Comparison of ENCODE assay signal across 13 cellular contexts in genomic region chr1:243475966-243476365, GRCh38.
DNase-seq lines count a peak whose midpoint lies in the region; ATAC-seq and TF ChIP-seq lines count a peak whose summit lies in the region.
"Had no signal": no experiment of that assay in that cellular context is flagged by ENCODE, and none has a peak within 500 bp of the region (broad histone marks: within the 10 kb centered on the region; RNA-seq: fewer than 3 reads in every experiment).

No MANE protein-coding gene starts in this region.

- peaks cover 7% of the 10 kb centered on the region for H3K4me1 Mint-ChIP-seq in activated CD4-positive, alpha-beta T cell treated with anti-CD3 and anti-CD28 coated beads, Interleukin-2, amount 10 ng/mL, durations not matched to agents 24 days and 14 days

- peak; percentile 16 for TF ChIP-seq CTCF in cardiac fibroblast (IDR thresholded peaks at IDR 0.05; ENCODE audit: low read depth, low read length)

- H3K27me3 Mint-ChIP-seq in activated CD4-positive, alpha-beta T cell treated with anti-CD3 and anti-CD28 coated beads, Interleukin-2, amount 10 ng/mL, durations not matched to agents 24 days and 14 days = no peaks in the 10 kb centered on the region

- DNase-seq in DMS 273 (lab: John Stamatoyannopoulos, UW; ENCODE audit: unreplicated experiment) (peak; percentile 85), MV-4-11 (lab: John Stamatoyannopoulos, UW) (peak; percentile 37), cardiac fibroblast (ENCODE audit: low read depth in 2 of 2) (peak; percentile 49 to 52), midbrain (lab: John Stamatoyannopoulos, UW) (peak; percentile 65), NCI-H2196 treated with DMSO at 0.1 percent for 48 hours (lab: John Stamatoyannopoulos, UW; ENCODE audit: unreplicated experiment) (no peak), SIG-M5 (lab: John Stamatoyannopoulos, UW) (no peak)
- no peak for DNase-seq in activated CD4-positive, alpha-beta T cell treated with anti-CD3 and anti-CD28 coated beads, Interleukin-2, amount 10 ng/mL, durations not matched to agents 24 days and 14 days
- DNase-seq: activated CD4-positive, alpha-beta T cell treated with anti-CD3 and anti-CD28 coated beads, Interleukin-2, amount 50 U/mL, for 48 hours; colonic mucosa; GDM1; kidney glomerular epithelial cell; NCI-H526 treated with DMSO at 0.1 percent for 48 hours had no signal

- no peak overlapping the region for H3K4me3 ChIP-seq in cardiac fibroblast (replicated peaks in 1 of 2; ENCODE audit: low read depth in 2 of 2, low read length in 2 of 2)
- H3K4me3 ChIP-seq: colonic mucosa had no signal

- H3K36me3 Mint-ChIP-seq in activated CD4-positive, alpha-beta T cell treated with anti-CD3 and anti-CD28 coated beads, Interleukin-2, amount 10 ng/mL, durations not matched to agents 24 days and 14 days (ENCODE audit: low read depth) = no peaks in the 10 kb centered on the region

- intact Hi-C loops in activated CD4-positive, alpha-beta T cell treated with anti-CD3 and anti-CD28 coated beads, Interleukin-2, amount 10 ng/mL, durations not matched to agents 24 days and 14 days (cut with micrococcal nuclease) = loop anchor here (10.0 kb wide), 1 partner anchor 269 kb away; no protein-coding TSS in a partner anchor

- H3K9me3 Mint-ChIP-seq in activated CD4-positive, alpha-beta T cell treated with anti-CD3 and anti-CD28 coated beads, Interleukin-2, amount 10 ng/mL, durations not matched to agents 24 days and 14 days = peaks cover 6% of the 10 kb centered on the region

- no peak for ATAC-seq in HG03175 (IDR thresholded peaks at IDR 0.05; ENCODE audit: unreplicated experiment)

- no peak overlapping the region for H3K27ac Mint-ChIP-seq in activated CD4-positive, alpha-beta T cell treated with anti-CD3 and anti-CD28 coated beads, Interleukin-2, amount 10 ng/mL, durations not matched to agents 24 days and 14 days

- no peak overlapping the region for H3K4me3 Mint-ChIP-seq in activated CD4-positive, alpha-beta T cell treated with anti-CD3 and anti-CD28 coated beads, Interleukin-2, amount 10 ng/mL, durations not matched to agents 24 days and 14 days

Comparison
In these comparisons a context has a peak if more than half of its experiments do, and no peak if none do; other contexts are left out.
1. DNase-seq: peak in DMS 273 (single experiment), MV-4-11 (single experiment), cardiac fibroblast (2 of 2) and midbrain (single experiment); none in NCI-H2196 treated with DMSO at 0.1 percent for 48 hours (single experiment), SIG-M5 (single experiment) and activated CD4-positive, alpha-beta T cell treated with anti-CD3 and anti-CD28 coated beads, Interleukin-2, amount 10 ng/mL, durations not matched to agents 24 days and 14 days (single experiment).